In genomic region chr9:132424857-132425702, GRCh38 we compare ENCODE assay signal across 1 cellular context.
TF ChIP-seq lines count a peak whose summit lies in the region.

No MANE protein-coding gene starts in this region.

TF ChIP-seq in HepG2, 621 proteins besides CTCF, POLR2A, EP300 and RAD21:
- TF ChIP-seq ZNF414 (CRISPR knock-in tag; IDR thresholded peaks at IDR 0.05) (no peak), ZNF652 (CRISPR knock-in tag; IDR thresholded peaks at IDR 0.05; ENCODE audit: borderline replicate concordance, low read depth) (no peak), CBX2 (IDR thresholded peaks at IDR 0.05; ENCODE audit: low read depth, low read length) (peak; percentile 72; the same call in 1 of the 2 replicates), CBX2 (CRISPR knock-in tag; IDR thresholded peaks at IDR 0.05; ENCODE audit: low read depth) (no peak)
